ENCODE assay signal across 17 cellular contexts in genomic region chr17:39792523-39793221, GRCh38. TPM values are rescaled to one million over a fixed set of nuclear protein-coding genes. Genes with fewer than 3 reads are reported as not detected.
DNase-seq lines count a peak whose midpoint lies in the region; ATAC-seq and TF ChIP-seq lines count a peak whose summit lies in the region.
"Had no signal": no experiment of that assay in that cellular context is flagged by ENCODE, and none has a peak within 500 bp of the region (broad histone marks: within the 10 kb centered on the region; RNA-seq: fewer than 3 reads in every experiment).

No MANE protein-coding gene starts in this region.

- no peaks in the 10 kb centered on the region for H3K27me3 Mint-ChIP-seq in CD4-positive, alpha-beta T cell
- H3K27me3 Mint-ChIP-seq in activated B cell treated with CpG ODN at 0.5 μM for 24 hours (no peaks in the 10 kb centered on the region), memory B cell (no peaks in the 10 kb centered on the region), HFFc6 (ENCODE audit: insufficient read depth) (peaks cover 16% of the 10 kb centered on the region)

- ATAC-seq in CD4-positive, alpha-beta T cell (ENCODE audit: poor library complexity): peak; percentile 5
- ATAC-seq in activated B cell treated with CpG ODN at 0.5 μM for 24 hours (ENCODE audit: low read depth) (no peak), memory B cell (ENCODE audit: low read depth) (no peak), HG02840 (IDR thresholded peaks at IDR 0.05; ENCODE audit: low FRiP score, unreplicated experiment) (no peak)
- ATAC-seq: Panc1, psoas muscle had no signal

- H3K27ac ChIP-seq in CD4-positive, alpha-beta T cell (ENCODE audit: low read depth, low read length): peak overlapping the region; percentile 53
- H3K27ac ChIP-seq: left lung, psoas muscle had no signal

- no peaks in the 10 kb centered on the region for H3K9me3 ChIP-seq in CD4-positive, alpha-beta T cell (ENCODE audit: control insufficient read depth, low read length)
- H3K9me3 ChIP-seq: left lung, psoas muscle had no signal

- peak overlapping the region; percentile 66 for H3K4me3 Mint-ChIP-seq in CD4-positive, alpha-beta T cell
- H3K4me3 Mint-ChIP-seq in activated B cell treated with CpG ODN at 0.5 μM for 24 hours: peak overlapping the region; percentile 69
- H3K4me3 Mint-ChIP-seq in memory B cell: peak overlapping the region; percentile 82
- H3K4me3 Mint-ChIP-seq in HFFc6: no peak overlapping the region

- no peaks in the 10 kb centered on the region for H3K27me3 ChIP-seq in CD4-positive, alpha-beta T cell (ENCODE audit: control insufficient read depth, insufficient read depth, low read length)

- CTCF ChIA-PET in CD4-positive, alpha-beta T cell (lab: Charles Lee): interaction anchor here (1.1 to 3.4 kb wide), 5 partner anchors 10 to 72 kb away, joined by 3 to 15 read pairs (median 10); partner anchors contain the start of genes IKZF3 and MIEN1
- CTCF ChIA-PET in activated B cell treated with CpG ODN at 0.5 μM for 24 hours (lab: Charles Lee): interaction anchor here (0.7 to 2.9 kb wide), 7 partner anchors 12 to 170 kb away, joined by 3 to 13 read pairs (median 4); partner anchors contain the start of gene MIEN1

- intact Hi-C loops in CD4-positive, alpha-beta T cell (cut with DNase I, micrococcal nuclease): loop anchor here in 1 of 2 experiments (2.0 kb wide), 1 partner anchor 22 kb away; no protein-coding TSS in a partner anchor
- intact Hi-C loops in activated B cell treated with CpG ODN at 0.5 μM for 24 hours (cut with micrococcal nuclease): no loop called here

- H3K4me1 Mint-ChIP-seq in CD4-positive, alpha-beta T cell (ENCODE audit: low read depth): peaks cover 66% of the 10 kb centered on the region
- H3K4me1 Mint-ChIP-seq in activated B cell treated with CpG ODN at 0.5 μM for 24 hours (peaks cover 84% of the 10 kb centered on the region), memory B cell (peaks cover 43% of the 10 kb centered on the region), HFFc6 (ENCODE audit: low read depth) (no peaks in the 10 kb centered on the region)
- H3K4me1 Mint-ChIP-seq: CD14-positive monocyte had no signal

- no peak for TF ChIP-seq CTCF in CD4-positive, alpha-beta T cell (IDR thresholded peaks at IDR 0.05)
- no peak for TF ChIP-seq CTCF in GM12865 (IDR thresholded peaks at IDR 0.05; ENCODE audit: insufficient read depth, low read depth, low read length, missing control alignments)
- TF ChIP-seq CTCF in activated B cell treated with CpG ODN at 0.5 μM for 24 hours (IDR thresholded peaks at IDR 0.05): no peak
- TF ChIP-seq CTCF in HFFc6 (IDR thresholded peaks at IDR 0.05): no peak

- POLR2A ChIA-PET in CD4-positive, alpha-beta T cell (lab: Charles Lee): interaction anchor here (0.9 to 5.7 kb wide), 17 partner anchors 8 to 188 kb away, joined by 3 to 54 read pairs (median 6); partner anchors contain the start of genes MIEN1 and PSMD3
- POLR2A ChIA-PET in activated B cell treated with CpG ODN at 0.5 μM for 24 hours (lab: Charles Lee): interaction anchor here (0.6 to 6.6 kb wide), 18 partner anchors 9 to 262 kb away, joined by 3 to 136 read pairs (median 11); partner anchors contain the start of genes IKZF3 and MED24

- peak overlapping the region; percentile 46 for H3K4me3 ChIP-seq in GM12865 (ENCODE audit: low read depth, low read length)
- H3K4me3 ChIP-seq: left lung, psoas muscle had no signal

- no peak for DNase-seq in CD4-positive, alpha-beta T cell
- DNase-seq in GM12865 (ENCODE audit: low read depth): peak; percentile 59
- DNase-seq in activated B cell treated with CpG ODN at 0.5 μM for 24 hours: no peak
- DNase-seq in memory B cell (ENCODE audit: low spot score in 2 of 2): no peak
- DNase-seq in HFFc6: no peak
- no peak for DNase-seq in A172 (ENCODE audit: low spot score)
- no peak for DNase-seq in NCI-H446 treated with DMSO at 0.1 percent for 48 hours (lab: John Stamatoyannopoulos, UW)
- DNase-seq: activated gamma-delta T cell, foreskin fibroblast, KG1, left lung, NCI-H1436, NCI-H524, psoas muscle had no signal

- no peaks in the 10 kb centered on the region for H3K9me3 Mint-ChIP-seq in CD4-positive, alpha-beta T cell
- no peaks in the 10 kb centered on the region for H3K9me3 Mint-ChIP-seq in activated B cell treated with CpG ODN at 0.5 μM for 24 hours
- H3K9me3 Mint-ChIP-seq in memory B cell: no peaks in the 10 kb centered on the region
- no peaks in the 10 kb centered on the region for H3K9me3 Mint-ChIP-seq in HFFc6
- H3K9me3 Mint-ChIP-seq: CD14-positive monocyte had no signal

- peaks cover 53% of the 10 kb centered on the region for H3K36me3 Mint-ChIP-seq in CD4-positive, alpha-beta T cell (ENCODE audit: low read depth)
- H3K36me3 Mint-ChIP-seq in activated B cell treated with CpG ODN at 0.5 μM for 24 hours (ENCODE audit: low read depth): peaks cover 67% of the 10 kb centered on the region
- H3K36me3 Mint-ChIP-seq in memory B cell: peaks cover 31% of the 10 kb centered on the region
- H3K36me3 Mint-ChIP-seq in HFFc6 (ENCODE audit: low read depth): no peaks in the 10 kb centered on the region
- H3K36me3 Mint-ChIP-seq: CD14-positive monocyte had no signal

- H3K27ac Mint-ChIP-seq in CD4-positive, alpha-beta T cell: peak overlapping the region; percentile 84
- H3K27ac Mint-ChIP-seq in activated B cell treated with CpG ODN at 0.5 μM for 24 hours: peak overlapping the region; percentile 93
- peak overlapping the region; percentile 87 for H3K27ac Mint-ChIP-seq in memory B cell
- no peak overlapping the region for H3K27ac Mint-ChIP-seq in HFFc6

RNA-seq across cellular contexts. Expression of gene GRB7, which starts 54.9 kb away (rescaled TPM):
- not detected for total RNA-seq in CD4-positive, alpha-beta T cell
- 0.44 TPM in 1 of 2 replicates, not detected in the other for total RNA-seq in activated B cell treated with CpG ODN at 0.5 μM for 24 hours
- not detected for total RNA-seq in HFFc6 (2021; fragmentation: NEBNext Ultra II Directional; extraction: Animal tissue kit (Norgen Biotek cat#: 25700))
- 0.40 and 0.72 TPM in 2 replicates for total RNA-seq in A172 (2014; rRNA removed; shearing (Covaris generic))
- total RNA-seq: psoas muscle had no signal
